1 cellular context compared by ENCODE assay signal in the genomic region with DNA sequence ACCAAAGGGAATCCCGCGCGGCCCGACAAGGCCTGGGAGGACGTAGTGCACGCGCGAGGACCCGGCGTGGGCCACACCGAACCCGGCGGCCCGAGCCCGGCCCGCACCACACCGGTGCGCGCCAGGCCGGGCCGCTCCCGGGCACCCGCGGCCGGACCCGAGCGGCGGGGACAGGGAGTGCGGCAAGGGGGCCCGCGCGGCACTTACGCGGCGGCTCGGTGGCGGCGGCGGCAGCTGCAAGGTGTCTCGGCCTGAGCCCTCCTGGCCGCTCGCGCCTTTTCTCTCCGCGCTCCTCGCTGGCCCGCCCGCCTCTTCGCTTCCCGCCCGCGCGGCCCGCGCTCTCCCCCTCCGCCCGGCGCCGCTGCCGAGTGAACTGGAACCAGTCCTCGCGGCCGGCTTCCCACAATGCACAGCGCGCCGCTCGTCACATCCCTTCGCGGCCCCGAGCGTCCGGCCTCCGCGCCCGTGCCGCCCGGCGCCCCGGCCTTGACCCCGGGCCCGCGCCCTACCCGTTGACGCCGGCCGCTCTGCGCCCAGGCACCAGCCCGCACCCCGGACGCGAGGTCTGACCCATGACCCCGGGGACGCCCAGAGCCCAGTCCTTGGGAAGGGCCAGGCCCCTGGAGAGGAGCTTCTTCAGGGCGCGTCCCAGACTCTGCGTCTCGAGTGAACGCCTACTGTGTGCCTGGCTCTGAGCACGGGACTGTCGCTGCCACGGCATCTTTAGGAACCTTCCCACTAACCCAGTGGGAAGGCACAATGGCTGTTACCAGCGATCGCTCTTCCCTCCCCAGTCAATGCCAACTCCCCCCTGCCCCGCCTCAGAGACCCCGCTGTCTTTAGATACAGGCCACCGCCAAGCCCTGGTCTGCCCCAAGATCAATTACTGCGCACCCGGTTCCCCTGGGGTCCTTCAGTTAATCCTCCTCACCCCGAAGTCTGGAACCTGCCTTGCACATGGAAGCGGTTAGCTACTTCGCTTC.
TF ChIP-seq lines count a peak whose summit lies in the region.

MACROH2A1 (minus strand) TSS at position 377 of the 983 bp plus-strand sequence. CDS start 10,138 bp downstream, outside the sequence.

TF ChIP-seq in GM12878, 131 proteins besides CTCF, POLR2A, EP300 and RAD21 (continued from another document and continues in another):
- TF ChIP-seq, protein P1, sequence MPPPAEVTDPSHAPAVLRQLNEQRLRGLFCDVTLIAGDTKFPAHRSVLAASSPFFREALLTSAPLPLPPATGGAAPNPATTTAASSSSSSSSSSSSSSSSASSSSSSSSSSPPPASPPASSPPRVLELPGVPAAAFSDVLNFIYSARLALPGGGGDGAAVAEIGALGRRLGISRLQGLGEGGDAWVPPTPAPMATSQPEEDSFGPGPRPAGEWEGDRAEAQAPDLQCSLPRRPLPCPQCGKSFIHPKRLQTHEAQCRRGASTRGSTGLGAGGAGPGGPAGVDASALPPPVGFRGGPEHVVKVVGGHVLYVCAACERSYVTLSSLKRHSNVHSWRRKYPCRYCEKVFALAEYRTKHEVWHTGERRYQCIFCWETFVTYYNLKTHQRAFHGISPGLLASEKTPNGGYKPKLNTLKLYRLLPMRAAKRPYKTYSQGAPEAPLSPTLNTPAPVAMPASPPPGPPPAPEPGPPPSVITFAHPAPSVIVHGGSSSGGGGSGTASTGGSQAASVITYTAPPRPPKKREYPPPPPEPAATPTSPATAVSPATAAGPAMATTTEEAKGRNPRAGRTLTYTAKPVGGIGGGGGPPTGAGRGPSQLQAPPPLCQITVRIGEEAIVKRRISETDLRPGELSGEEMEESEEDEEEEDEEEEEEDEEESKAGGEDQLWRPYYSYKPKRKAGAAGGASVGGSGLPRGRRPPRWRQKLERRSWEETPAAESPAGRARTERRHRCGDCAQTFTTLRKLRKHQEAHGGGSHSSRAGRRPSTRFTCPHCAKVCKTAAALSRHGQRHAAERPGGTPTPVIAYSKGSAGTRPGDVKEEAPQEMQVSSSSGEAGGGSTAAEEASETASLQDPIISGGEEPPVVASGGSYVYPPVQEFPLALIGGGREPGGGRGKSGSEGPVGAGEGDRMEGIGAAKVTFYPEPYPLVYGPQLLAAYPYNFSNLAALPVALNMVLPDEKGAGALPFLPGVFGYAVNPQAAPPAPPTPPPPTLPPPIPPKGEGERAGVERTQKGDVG (CRISPR knock-in tag; IDR thresholded peaks at IDR 0.05), result no peak
- TF ChIP-seq STAT3 (IDR thresholded peaks at IDR 0.05; ENCODE audit: low read depth, low read length) (no peak), E2F4 (IDR thresholded peaks at IDR 0.05; ENCODE audit: low read depth, low read length) (0 out of 2 replicates have a peak, but pooled peaks have one; percentile 42), SUPT20H (IDR thresholded peaks at IDR 0.05; ENCODE audit: borderline replicate concordance, control insufficient read depth, low read depth, low read length) (no peak), SUZ12 (IDR thresholded peaks at IDR 0.05; ENCODE audit: unreplicated experiment) (no peak), ZBTB40 (IDR thresholded peaks at IDR 0.05; ENCODE audit: borderline replicate concordance) (0 out of 2 replicates have a peak, but pooled peaks have one; percentile 21), TAF1 (IDR thresholded peaks at IDR 0.05; ENCODE audit: borderline replicate concordance, low read depth, low read length) (peak; percentile 90; the same call in 1 of the 2 replicates), MXI1 (IDR thresholded peaks at IDR 0.05; ENCODE audit: low read depth, low read length) (peak; percentile 70; the same call in 1 of the 2 replicates), MYB (IDR thresholded peaks at IDR 0.05; ENCODE audit: borderline replicate concordance, low read depth, low read length) (no peak), SP1 (IDR thresholded peaks at IDR 0.05; ENCODE audit: low read depth, low read length) (no peak), BHLHE40 (IDR thresholded peaks at IDR 0.05; ENCODE audit: borderline replicate concordance in 1 of 2, low read depth in 2 of 2, low read length in 1 of 2) (peak; percentile 84 to 98; a peak in 3 of 4 replicates), SRF (IDR thresholded peaks at IDR 0.05; ENCODE audit: low read depth in 2 of 2, low read length in 2 of 2) (no peak), HDAC6 (IDR thresholded peaks at IDR 0.05; ENCODE audit: unreplicated experiment) (peak; percentile 17), NFIC (IDR thresholded peaks at IDR 0.05; ENCODE audit: low read depth, low read length) (no peak), SMAD1 (IDR thresholded peaks at IDR 0.05; ENCODE audit: low read depth, partially characterized antibody) (no peak), KLF5 (IDR thresholded peaks at IDR 0.05; ENCODE audit: partially characterized antibody) (peak; percentile 31), STAT1 (conservative IDR thresholded peaks at IDR 0.05) (no peak), SPI1 (IDR thresholded peaks at IDR 0.05; ENCODE audit: borderline replicate concordance, insufficient read depth, low read depth, low read length) (no peak), ESRRA (IDR thresholded peaks at IDR 0.05; ENCODE audit: low read length) (no peak), POLR2AphosphoS2 (IDR thresholded peaks at IDR 0.05; ENCODE audit: low read depth, low read length) (peak; percentile 76; the same call in 1 of the 2 replicates), ZNF207 (IDR thresholded peaks at IDR 0.05; ENCODE audit: borderline replicate concordance) (peak; percentile 70; the same call in 1 of the 2 replicates), CBX5 (IDR thresholded peaks at IDR 0.05; ENCODE audit: low read depth) (no peak), IKZF2 (IDR thresholded peaks at IDR 0.05) (no peak), IKZF1 (conservative IDR thresholded peaks at IDR 0.05) (peak; percentile 84), ELK1 (IDR thresholded peaks at IDR 0.05; ENCODE audit: low read depth, low read length) (no peak), RELA (IDR thresholded peaks at IDR 0.05; ENCODE audit: borderline replicate concordance, partially characterized antibody) (peak; percentile 52)
- TF ChIP-seq, protein P2, sequence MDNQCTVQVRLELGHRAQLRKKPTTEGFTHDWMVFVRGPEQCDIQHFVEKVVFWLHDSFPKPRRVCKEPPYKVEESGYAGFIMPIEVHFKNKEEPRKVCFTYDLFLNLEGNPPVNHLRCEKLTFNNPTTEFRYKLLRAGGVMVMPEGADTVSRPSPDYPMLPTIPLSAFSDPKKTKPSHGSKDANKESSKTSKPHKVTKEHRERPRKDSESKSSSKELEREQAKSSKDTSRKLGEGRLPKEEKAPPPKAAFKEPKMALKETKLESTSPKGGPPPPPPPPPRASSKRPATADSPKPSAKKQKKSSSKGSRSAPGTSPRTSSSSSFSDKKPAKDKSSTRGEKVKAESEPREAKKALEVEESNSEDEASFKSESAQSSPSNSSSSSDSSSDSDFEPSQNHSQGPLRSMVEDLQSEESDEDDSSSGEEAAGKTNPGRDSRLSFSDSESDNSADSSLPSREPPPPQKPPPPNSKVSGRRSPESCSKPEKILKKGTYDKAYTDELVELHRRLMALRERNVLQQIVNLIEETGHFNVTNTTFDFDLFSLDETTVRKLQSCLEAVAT (IDR thresholded peaks at IDR 0.05), result no peak
- TF ChIP-seq, protein P3, sequence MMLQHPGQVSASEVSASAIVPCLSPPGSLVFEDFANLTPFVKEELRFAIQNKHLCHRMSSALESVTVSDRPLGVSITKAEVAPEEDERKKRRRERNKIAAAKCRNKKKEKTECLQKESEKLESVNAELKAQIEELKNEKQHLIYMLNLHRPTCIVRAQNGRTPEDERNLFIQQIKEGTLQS (IDR thresholded peaks at IDR 0.05; ENCODE audit: borderline replicate concordance, extremely low read depth, low read depth, low read length), result no peak
- TF ChIP-seq, protein P4, sequence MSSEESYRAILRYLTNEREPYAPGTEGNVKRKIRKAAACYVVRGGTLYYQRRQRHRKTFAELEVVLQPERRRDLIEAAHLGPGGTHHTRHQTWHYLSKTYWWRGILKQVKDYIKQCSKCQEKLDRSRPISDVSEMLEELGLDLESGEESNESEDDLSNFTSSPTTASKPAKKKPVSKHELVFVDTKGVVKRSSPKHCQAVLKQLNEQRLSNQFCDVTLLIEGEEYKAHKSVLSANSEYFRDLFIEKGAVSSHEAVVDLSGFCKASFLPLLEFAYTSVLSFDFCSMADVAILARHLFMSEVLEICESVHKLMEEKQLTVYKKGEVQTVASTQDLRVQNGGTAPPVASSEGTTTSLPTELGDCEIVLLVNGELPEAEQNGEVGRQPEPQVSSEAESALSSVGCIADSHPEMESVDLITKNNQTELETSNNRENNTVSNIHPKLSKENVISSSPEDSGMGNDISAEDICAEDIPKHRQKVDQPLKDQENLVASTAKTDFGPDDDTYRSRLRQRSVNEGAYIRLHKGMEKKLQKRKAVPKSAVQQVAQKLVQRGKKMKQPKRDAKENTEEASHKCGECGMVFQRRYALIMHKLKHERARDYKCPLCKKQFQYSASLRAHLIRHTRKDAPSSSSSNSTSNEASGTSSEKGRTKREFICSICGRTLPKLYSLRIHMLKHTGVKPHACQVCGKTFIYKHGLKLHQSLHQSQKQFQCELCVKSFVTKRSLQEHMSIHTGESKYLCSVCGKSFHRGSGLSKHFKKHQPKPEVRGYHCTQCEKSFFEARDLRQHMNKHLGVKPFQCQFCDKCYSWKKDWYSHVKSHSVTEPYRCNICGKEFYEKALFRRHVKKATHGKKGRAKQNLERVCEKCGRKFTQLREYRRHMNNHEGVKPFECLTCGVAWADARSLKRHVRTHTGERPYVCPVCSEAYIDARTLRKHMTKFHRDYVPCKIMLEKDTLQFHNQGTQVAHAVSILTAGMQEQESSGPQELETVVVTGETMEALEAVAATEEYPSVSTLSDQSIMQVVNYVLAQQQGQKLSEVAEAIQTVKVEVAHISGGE (CRISPR knock-in tag; IDR thresholded peaks at IDR 0.05), result no peak
- TF ChIP-seq, protein P5, sequence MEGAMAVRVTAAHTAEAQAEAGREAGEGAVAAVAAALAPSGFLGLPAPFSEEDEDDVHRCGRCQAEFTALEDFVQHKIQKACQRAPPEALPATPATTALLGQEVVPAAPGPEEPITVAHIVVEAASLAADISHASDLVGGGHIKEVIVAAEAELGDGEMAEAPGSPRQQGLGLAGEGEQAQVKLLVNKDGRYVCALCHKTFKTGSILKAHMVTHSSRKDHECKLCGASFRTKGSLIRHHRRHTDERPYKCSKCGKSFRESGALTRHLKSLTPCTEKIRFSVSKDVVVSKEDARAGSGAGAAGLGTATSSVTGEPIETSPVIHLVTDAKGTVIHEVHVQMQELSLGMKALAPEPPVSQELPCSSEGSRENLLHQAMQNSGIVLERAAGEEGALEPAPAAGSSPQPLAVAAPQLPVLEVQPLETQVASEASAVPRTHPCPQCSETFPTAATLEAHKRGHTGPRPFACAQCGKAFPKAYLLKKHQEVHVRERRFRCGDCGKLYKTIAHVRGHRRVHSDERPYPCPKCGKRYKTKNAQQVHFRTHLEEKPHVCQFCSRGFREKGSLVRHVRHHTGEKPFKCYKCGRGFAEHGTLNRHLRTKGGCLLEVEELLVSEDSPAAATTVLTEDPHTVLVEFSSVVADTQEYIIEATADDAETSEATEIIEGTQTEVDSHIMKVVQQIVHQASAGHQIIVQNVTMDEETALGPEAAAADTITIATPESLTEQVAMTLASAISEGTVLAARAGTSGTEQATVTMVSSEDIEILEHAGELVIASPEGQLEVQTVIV (IDR thresholded peaks at IDR 0.05; ENCODE audit: borderline replicate concordance, partially characterized antibody), result no peak
- TF ChIP-seq, protein P6, sequence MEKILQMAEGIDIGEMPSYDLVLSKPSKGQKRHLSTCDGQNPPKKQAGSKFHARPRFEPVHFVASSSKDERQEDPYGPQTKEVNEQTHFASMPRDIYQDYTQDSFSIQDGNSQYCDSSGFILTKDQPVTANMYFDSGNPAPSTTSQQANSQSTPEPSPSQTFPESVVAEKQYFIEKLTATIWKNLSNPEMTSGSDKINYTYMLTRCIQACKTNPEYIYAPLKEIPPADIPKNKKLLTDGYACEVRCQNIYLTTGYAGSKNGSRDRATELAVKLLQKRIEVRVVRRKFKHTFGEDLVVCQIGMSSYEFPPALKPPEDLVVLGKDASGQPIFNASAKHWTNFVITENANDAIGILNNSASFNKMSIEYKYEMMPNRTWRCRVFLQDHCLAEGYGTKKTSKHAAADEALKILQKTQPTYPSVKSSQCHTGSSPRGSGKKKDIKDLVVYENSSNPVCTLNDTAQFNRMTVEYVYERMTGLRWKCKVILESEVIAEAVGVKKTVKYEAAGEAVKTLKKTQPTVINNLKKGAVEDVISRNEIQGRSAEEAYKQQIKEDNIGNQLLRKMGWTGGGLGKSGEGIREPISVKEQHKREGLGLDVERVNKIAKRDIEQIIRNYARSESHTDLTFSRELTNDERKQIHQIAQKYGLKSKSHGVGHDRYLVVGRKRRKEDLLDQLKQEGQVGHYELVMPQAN (conservative IDR thresholded peaks at IDR 0.05), result peak; percentile 78
